ENCODE assay signal across 21 cellular contexts in the genomic region with DNA sequence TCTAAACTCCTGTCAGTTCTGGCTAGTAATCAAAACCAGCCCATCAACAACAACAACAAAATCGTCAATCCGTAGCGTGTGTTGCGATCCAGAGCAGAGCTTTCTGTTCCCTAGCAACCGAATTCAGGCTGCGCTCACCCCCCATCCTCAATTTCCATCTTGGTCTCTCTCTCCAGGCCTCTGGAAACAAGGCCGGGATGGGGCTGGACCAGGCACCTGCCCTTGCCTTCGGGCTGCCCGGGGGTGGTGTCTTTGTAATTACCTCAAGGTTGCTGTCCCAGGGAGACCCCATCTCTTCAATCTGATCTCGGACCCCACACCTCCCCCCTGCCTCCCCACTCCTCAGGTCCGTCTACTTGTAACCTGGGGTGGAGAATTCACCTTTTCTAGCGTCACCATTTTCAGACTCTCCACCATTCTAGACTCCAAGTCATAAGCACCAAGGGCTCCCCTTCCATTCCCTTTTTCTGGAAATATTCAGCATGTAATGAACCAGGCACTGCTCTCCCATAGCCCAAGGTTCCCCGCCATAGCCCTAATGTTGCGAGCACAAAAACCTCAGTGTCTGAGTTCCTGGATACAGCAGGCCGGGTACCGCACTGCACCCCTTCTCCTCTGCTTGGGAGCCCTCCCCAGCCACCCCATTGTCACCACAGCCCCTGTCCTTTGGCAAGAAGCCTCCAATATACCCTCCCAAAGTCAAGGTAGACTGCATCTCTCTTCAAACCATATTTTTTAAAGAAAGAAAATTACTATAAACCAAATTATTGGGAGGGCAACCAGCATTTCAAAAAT.
A peak's percentile ranks its signal among the peaks of the same experiment; 100 is the strongest.
DNase-seq lines count a peak whose midpoint lies in the region; ATAC-seq, FAIRE-seq and TF ChIP-seq lines count a peak whose summit lies in the region.
"Had no signal": no experiment of that assay in that cellular context is flagged by ENCODE, and none has a peak within 500 bp of the region (broad histone marks: within the 10 kb centered on the region; RNA-seq: fewer than 3 reads in every experiment).

No MANE protein-coding gene starts in this region.

- DNase-seq in right lobe of liver, result peak in 2 of 3 donors; percentile 30 to 35
- no peak for DNase-seq in HepG2 (ENCODE audit: low spot score)
- peak; percentile 20 for DNase-seq in endodermal cell
- no peak for DNase-seq in neural crest cell (ENCODE audit: low read depth, low spot score)
- DNase-seq in erythroblast (lab: John Stamatoyannopoulos, UW), result no peak
- DNase-seq: CD4-positive, CD25-positive, alpha-beta regulatory T cell; DMS79; GM23248; HCEC 1CT; IMR-90; NCI-H1092 treated with DMSO at 0.1 percent for 48 hours; NCI-H1436 treated with DMSO at 0.1 percent for 48 hours; NCI-H1930; NCI-H226; NCI-H510A treated with DMSO at 0.1 percent for 48 hours; NCI-H748 treated with DMSO at 0.1 percent for 48 hours had no signal

- CTCF ChIA-PET in HepG2 (lab: Yijun Ruan, JAX; ENCODE audit: low intra/inter-chr PET ratio, low total read pairs), result no interaction called here

- no peak overlapping the region for H3K4me3 ChIP-seq in right lobe of liver
- no peak overlapping the region for H3K4me3 ChIP-seq in HepG2 (replicated peaks in 1 of 3; ENCODE audit: insufficient read depth in 1 of 3, low read depth in 2 of 3, low read length in 3 of 3)
- H3K4me3 ChIP-seq in endodermal cell (ENCODE audit: low read length), result no peak overlapping the region
- H3K4me3 ChIP-seq: GM23248, SJSA1 had no signal

- H3K27me3 Mint-ChIP-seq in endodermal cell (ENCODE audit: insufficient read depth), result peaks cover 44% of the 10 kb centered on the region
- H3K27me3 Mint-ChIP-seq in neural crest cell (ENCODE audit: low read depth), result peaks cover 40% of the 10 kb centered on the region

- H3K27ac ChIP-seq in right lobe of liver, result no peak overlapping the region
- H3K27ac ChIP-seq in HepG2 (ENCODE audit: extremely low read length, insufficient read depth, low read length), result no peak overlapping the region
- no peak overlapping the region for H3K27ac ChIP-seq in endodermal cell (ENCODE audit: low read depth, low read length)
- H3K27ac ChIP-seq: GM23248, KMS-11, SJSA1 had no signal

- peaks cover 0 to 6% (median 0%) of the 10 kb centered on the region in 4 donors for H3K4me1 ChIP-seq in right lobe of liver
- no peaks in the 10 kb centered on the region for H3K4me1 ChIP-seq in HepG2 (ENCODE audit: insufficient read depth, low read length)
- peaks cover 1% of the 10 kb centered on the region for H3K4me1 ChIP-seq in endodermal cell (ENCODE audit: control insufficient read depth, insufficient read depth, low read length)

- 47% methylated on average over 13 of the region's 16 CpGs for WGBS in right lobe of liver (ENCODE audit: insufficient coverage, low coverage, low lambda C conversion rate, missing lambda C conversion rate)
- 9% methylated on average over 14 of the region's 16 CpGs for WGBS in HepG2 (ENCODE audit: low lambda C conversion rate)
- WGBS in endodermal cell (ENCODE audit: insufficient coverage in 1 of 2, insufficient read length in 1 of 2), 2 experiments, result 88 to 92% methylated on average over 4 to 16 of the region's 16 CpGs

- H3K27me3 ChIP-seq in right lobe of liver (peaks cover 0 to 9% of the 10 kb centered on the region in 2 donors), HepG2 (ENCODE audit: control insufficient read depth in 1 of 2, insufficient read depth in 2 of 2, low read length in 2 of 2) (peaks cover 0 to 40% of the 10 kb centered on the region in 2 experiments; a peak in 4 of 5 replicates), endodermal cell (ENCODE audit: control insufficient read depth, insufficient read depth, low read length, poor library complexity, severe bottlenecking) (peaks cover 4% of the 10 kb centered on the region)
- H3K27me3 ChIP-seq: SJSA1 had no signal

- POLR2A ChIA-PET in HepG2 (lab: Yijun Ruan, JAX), result no interaction called here

- BruUV-seq in HepG2 (replicated peaks; lab: Mats Ljungman, UMichigan), result no TSS peak

- intact Hi-C loops in right lobe of liver (cut with DNase I), result no loop called here
- intact Hi-C loops in HepG2 (cut with micrococcal nuclease; ENCODE audit: unreplicated experiment), result no loop called here

- H3K79me2 ChIP-seq in HepG2 (ENCODE audit: insufficient read depth, low read length), result no peaks in the 10 kb centered on the region

- H3K36me3 ChIP-seq in right lobe of liver (no peaks in the 10 kb centered on the region), HepG2 (replicated peaks in 1 of 2; ENCODE audit: control insufficient read depth in 1 of 2, insufficient read depth in 2 of 2, low read length in 2 of 2) (no peaks in the 10 kb centered on the region), endodermal cell (ENCODE audit: control insufficient read depth, insufficient read depth, low read length) (no peaks in the 10 kb centered on the region)

- peaks cover 9% of the 10 kb centered on the region for H3K4me1 Mint-ChIP-seq in endodermal cell
- H3K4me1 Mint-ChIP-seq in neural crest cell, result peaks cover 9% of the 10 kb centered on the region

- TF ChIP-seq POLR2A in right lobe of liver (IDR thresholded peaks at IDR 0.05), result no peak
- TF ChIP-seq POLR2A in HepG2 (IDR thresholded peaks at IDR 0.05; ENCODE audit: insufficient read depth in 1 of 2, low read depth in 2 of 2, low read length in 2 of 2), result no peak
- TF ChIP-seq POLR2A in erythroblast (IDR thresholded peaks at IDR 0.05; ENCODE audit: low read length), result no peak

- ATAC-seq in right lobe of liver (no peak), HepG2 (no peak), HG03025 (IDR thresholded peaks at IDR 0.05; ENCODE audit: low FRiP score, unreplicated experiment) (no peak), GM18502 (IDR thresholded peaks at IDR 0.05; ENCODE audit: poor library complexity, unreplicated experiment) (no peak)

- no peak overlapping the region for H3K4me3 Mint-ChIP-seq in endodermal cell
- H3K4me3 Mint-ChIP-seq in neural crest cell, result peak overlapping the region; percentile 38
- H3K4me3 Mint-ChIP-seq: CD4-positive, CD25-positive, alpha-beta regulatory T cell had no signal

- no peak overlapping the region for H3K4me2 ChIP-seq in HepG2 (ENCODE audit: low read depth, low read length)
- H3K4me2 ChIP-seq: KMS-11 had no signal

- H3K9me3 Mint-ChIP-seq in endodermal cell, result no peaks in the 10 kb centered on the region
- H3K9me3 Mint-ChIP-seq in neural crest cell, result no peaks in the 10 kb centered on the region

- H2AFZ ChIP-seq in HepG2 (ENCODE audit: low read length), result no peak overlapping the region
- H2AFZ ChIP-seq: GM23248 had no signal

- H3K27ac Mint-ChIP-seq in endodermal cell (no peak overlapping the region), neural crest cell (ENCODE audit: unreplicated experiment) (no peak overlapping the region)
- H3K27ac Mint-ChIP-seq: CD4-positive, CD25-positive, alpha-beta regulatory T cell had no signal

- no peak for FAIRE-seq in HepG2 (lab: Jason Lieb, UNC)
- FAIRE-seq: HTR-8/SVneo had no signal

- no peak for TF ChIP-seq RAD21 in HepG2 (CRISPR knock-in tag; IDR thresholded peaks at IDR 0.05)

- in situ Hi-C loops in HepG2 (cut with HindIII; ENCODE audit: extremely low pct_ligation_motif_present, low pct_unique_long_range_greater_than_20kb), result loop anchor here (25.0 kb wide), 1 partner anchor 1274 kb away; no protein-coding TSS in a partner anchor

- no peaks in the 10 kb centered on the region for H4K20me1 ChIP-seq in HepG2 (ENCODE audit: insufficient read depth, low read length)

- H3K9ac ChIP-seq in HepG2 (ENCODE audit: insufficient read depth, low read depth, low read length) (no peak overlapping the region), endodermal cell (ENCODE audit: extremely low read depth, low read length, poor library complexity, severe bottlenecking) (no peak overlapping the region)
- H3K9ac ChIP-seq: GM23248, KMS-11 had no signal

- TF ChIP-seq EP300 in HepG2 (IDR thresholded peaks at IDR 0.05; ENCODE audit: low read depth in 2 of 2, low read length in 2 of 2) (no peak), HepG2 (CRISPR knock-in tag; IDR thresholded peaks at IDR 0.05; ENCODE audit: borderline replicate concordance) (no peak)

- H3K36me3 Mint-ChIP-seq in endodermal cell (ENCODE audit: low read depth), result no peaks in the 10 kb centered on the region
- H3K36me3 Mint-ChIP-seq in neural crest cell (ENCODE audit: low read depth), result no peaks in the 10 kb centered on the region
- H3K36me3 Mint-ChIP-seq: CD4-positive, CD25-positive, alpha-beta regulatory T cell had no signal

- TF ChIP-seq CTCF in right lobe of liver (IDR thresholded peaks at IDR 0.05), result no peak
- no peak for TF ChIP-seq CTCF in HepG2 (CRISPR knock-in tag; IDR thresholded peaks at IDR 0.05)
- no peak for TF ChIP-seq CTCF in endodermal cell (conservative IDR thresholded peaks at IDR 0.05)
- no peak for TF ChIP-seq CTCF in neural crest cell (conservative IDR thresholded peaks at IDR 0.05)

- H3K9me3 ChIP-seq in right lobe of liver, result no peaks in the 10 kb centered on the region
- no peaks in the 10 kb centered on the region for H3K9me3 ChIP-seq in HepG2 (ENCODE audit: low read length)
- no peaks in the 10 kb centered on the region for H3K9me3 ChIP-seq in endodermal cell (ENCODE audit: control insufficient read depth, low read length)

TF ChIP-seq in HepG2, 621 proteins besides CTCF, POLR2A, EP300 and RAD21:
- TF ChIP-seq MED1 (CRISPR knock-in tag; IDR thresholded peaks at IDR 0.05) (no peak), ZNF317 (CRISPR knock-in tag; IDR thresholded peaks at IDR 0.05) (no peak), ZEB1 (IDR thresholded peaks at IDR 0.05; ENCODE audit: insufficient replicate concordance, low read depth) (no peak), ADNP (CRISPR knock-in tag; IDR thresholded peaks at IDR 0.05) (no peak), ZNF354B (CRISPR knock-in tag; IDR thresholded peaks at IDR 0.05) (no peak), TSC22D2 (CRISPR knock-in tag; IDR thresholded peaks at IDR 0.05; ENCODE audit: borderline replicate concordance) (no peak), MIER3 (CRISPR knock-in tag; IDR thresholded peaks at IDR 0.05; ENCODE audit: borderline replicate concordance) (no peak), KDM6A (CRISPR knock-in tag; IDR thresholded peaks at IDR 0.05; ENCODE audit: low read depth) (no peak)
- TF ChIP-seq, protein P1, sequence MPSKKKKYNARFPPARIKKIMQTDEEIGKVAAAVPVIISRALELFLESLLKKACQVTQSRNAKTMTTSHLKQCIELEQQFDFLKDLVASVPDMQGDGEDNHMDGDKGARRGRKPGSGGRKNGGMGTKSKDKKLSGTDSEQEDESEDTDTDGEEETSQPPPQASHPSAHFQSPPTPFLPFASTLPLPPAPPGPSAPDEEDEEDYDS (CRISPR knock-in tag; IDR thresholded peaks at IDR 0.05), result no peak
- TF ChIP-seq, protein P2, sequence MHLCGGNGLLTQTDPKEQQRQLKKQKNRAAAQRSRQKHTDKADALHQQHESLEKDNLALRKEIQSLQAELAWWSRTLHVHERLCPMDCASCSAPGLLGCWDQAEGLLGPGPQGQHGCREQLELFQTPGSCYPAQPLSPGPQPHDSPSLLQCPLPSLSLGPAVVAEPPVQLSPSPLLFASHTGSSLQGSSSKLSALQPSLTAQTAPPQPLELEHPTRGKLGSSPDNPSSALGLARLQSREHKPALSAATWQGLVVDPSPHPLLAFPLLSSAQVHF (CRISPR knock-in tag; IDR thresholded peaks at IDR 0.05), result no peak

Comparison
In these comparisons a context has a peak if more than half of its experiments do, and no peak if none do; other contexts are left out.
1. DNase-seq: peak in right lobe of liver (2 of 3) and endodermal cell (single experiment); none in HepG2 (single experiment), neural crest cell (single experiment) and erythroblast (0 of 2).